Comparison of ENCODE assay signal across 14 cellular contexts in the genomic region with DNA sequence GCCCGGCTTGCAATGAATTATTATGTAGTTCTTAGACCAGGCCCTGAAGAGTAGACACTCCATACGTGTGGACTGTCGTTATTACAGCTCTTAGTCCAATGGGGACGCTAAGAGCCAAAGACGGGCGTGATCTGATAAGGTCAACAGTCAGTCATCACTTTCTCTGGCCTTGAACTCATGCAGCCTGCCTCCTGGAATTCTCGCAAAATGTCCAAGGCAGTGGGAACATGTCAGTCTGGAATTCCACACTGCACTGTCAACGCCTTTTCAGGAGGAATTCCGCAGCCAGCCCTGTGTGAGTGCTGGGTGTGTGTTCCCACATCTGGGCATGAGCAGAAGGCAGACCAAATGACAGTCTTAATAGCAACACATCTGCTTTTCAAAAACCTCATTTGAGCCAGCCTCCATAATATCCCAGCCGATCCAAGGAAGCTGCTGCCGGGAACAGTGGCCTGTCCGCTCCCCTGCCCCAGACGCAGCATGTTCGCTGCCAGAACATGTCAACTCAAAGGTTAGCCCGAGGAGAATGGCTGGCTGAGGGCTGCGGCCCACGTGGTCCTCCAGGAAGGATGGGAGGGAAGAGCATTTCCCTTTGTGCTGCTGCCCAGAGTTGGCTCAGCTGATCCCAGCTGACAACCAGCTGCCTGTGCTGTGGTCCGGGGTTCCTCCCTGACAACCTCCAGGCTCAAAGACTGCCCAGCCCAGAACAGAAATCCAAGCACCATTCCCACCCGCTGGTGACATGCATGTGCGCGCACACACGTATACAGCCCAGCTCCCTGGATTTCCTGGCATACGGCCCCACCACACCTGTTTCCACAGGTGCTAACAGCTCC.
DNase-seq lines count a peak whose midpoint lies in the region; ATAC-seq, FAIRE-seq and TF ChIP-seq lines count a peak whose summit lies in the region.
"Had no signal": no experiment of that assay in that cellular context is flagged by ENCODE, and none has a peak within 500 bp of the region (broad histone marks: within the 10 kb centered on the region; RNA-seq: fewer than 3 reads in every experiment).

No MANE protein-coding gene starts in this region.

- BruUV-seq in K562 (replicated peaks; lab: Mats Ljungman, UMichigan): no TSS peak

- H3K4ac ChIP-seq in trophoblast cell (ENCODE audit: low read depth, low read length): no peak overlapping the region

- H3K4me3 ChIP-seq in BJ (ENCODE audit: low read depth, low read length) (no peak overlapping the region), K562 (no peak overlapping the region), trophoblast cell (ENCODE audit: low read depth, low read length) (peak overlapping the region; percentile 49)
- H3K4me3 ChIP-seq: SJSA1 had no signal

- POLR2A ChIA-PET in BJ (lab: Charles Lee): no interaction called here
- POLR2A ChIA-PET in K562 (lab: Yijun Ruan, JAX): no interaction called here

- H3K4me2 ChIP-seq in K562 (ENCODE audit: insufficient read depth, low read length): no peak overlapping the region
- H3K4me2 ChIP-seq in trophoblast cell (ENCODE audit: low read length): no peak overlapping the region

- no peak overlapping the region for H4K12ac ChIP-seq in trophoblast cell (ENCODE audit: low read depth, low read length)

- no peak overlapping the region for H3K14ac ChIP-seq in trophoblast cell (ENCODE audit: low read length)

- TF ChIP-seq POLR2A in K562 (conservative IDR thresholded peaks at IDR 0.05): no peak

- ATAC-seq in K562 (peak; percentile 29; the same call in 1 of the 3 replicates), left ventricle myocardium superior (peak; percentile 90), HG03457 (IDR thresholded peaks at IDR 0.05; ENCODE audit: unreplicated experiment) (no peak), GM18867 (IDR thresholded peaks at IDR 0.05; ENCODE audit: unreplicated experiment) (no peak)
- ATAC-seq: activated T-helper 17 cell treated with anti-CD3 and anti-CD28 coated beads, Interleukin-2, amount 50 U/mL, for 72 hours; naive thymus-derived CD8-positive, alpha-beta T cell had no signal

- H2AK5ac ChIP-seq in trophoblast cell (ENCODE audit: low read length): no peak overlapping the region

- H3K4me1 ChIP-seq in K562 (replicated peaks in 1 of 2; ENCODE audit: control insufficient read depth in 2 of 2, insufficient read depth in 2 of 2, low read length in 2 of 2): peaks cover 0 to 11% of the 10 kb centered on the region in 2 experiments; a peak in 2 of 5 replicates
- H3K4me1 ChIP-seq in trophoblast cell (ENCODE audit: control insufficient read depth in 1 of 2, insufficient read depth in 2 of 2, low read length in 2 of 2): peaks cover 0 to 8% of the 10 kb centered on the region in 2 experiments

- H3K27me3 ChIP-seq in BJ (ENCODE audit: control insufficient read depth, insufficient read depth, low read length) (0 out of 2 replicates have a peak, but pooled peaks cover 3% of the 10 kb centered on the region), K562 (ENCODE audit: control insufficient read depth in 2 of 2, insufficient read depth in 2 of 2, low read length in 2 of 2) (peaks cover 47 to 86% of the 10 kb centered on the region in 2 experiments), trophoblast cell (ENCODE audit: insufficient read depth, low read length) (no peaks in the 10 kb centered on the region)
- H3K27me3 ChIP-seq: SJSA1 had no signal

- no peak overlapping the region for H4K91ac ChIP-seq in trophoblast cell (ENCODE audit: low read depth, low read length)

- H3K9me3 ChIP-seq in K562 (replicated peaks; ENCODE audit: control insufficient read depth, insufficient read depth, low read depth, low read length) (no peaks in the 10 kb centered on the region), trophoblast cell (ENCODE audit: insufficient read depth, low read depth, low read length) (peaks cover 6% of the 10 kb centered on the region)
- H3K9me3 ChIP-seq: SJSA1 had no signal

- TF ChIP-seq CTCF in BJ (IDR thresholded peaks at IDR 0.05; ENCODE audit: insufficient read depth, low read depth, low read length) (no peak), K562 (IDR thresholded peaks at IDR 0.05 in 2 of 3, conservative IDR thresholded peaks at IDR 0.05 in 1 of 3; ENCODE audit: insufficient read depth in 2 of 3, low read depth in 1 of 3, low read length in 3 of 3) (no peak)

- no peak overlapping the region for H3K23ac ChIP-seq in trophoblast cell (ENCODE audit: low read length)

- peak in 1 of 2 experiments; percentile 18; a peak in 1 of 4 replicates for TF ChIP-seq RAD21 in K562 (CRISPR knock-in tag; conservative IDR thresholded peaks at IDR 0.05 in 1 of 2, IDR thresholded peaks at IDR 0.05 in 1 of 2)

- no peak overlapping the region; a peak in 1 of 4 replicates for H3K9ac ChIP-seq in K562 (ENCODE audit: insufficient read depth in 1 of 2, low read depth in 2 of 2, low read length in 2 of 2)
- no peak overlapping the region for H3K9ac ChIP-seq in trophoblast cell (ENCODE audit: low read length)

- H3K27ac ChIP-seq in K562 (ENCODE audit: extremely low read depth, low read depth, low read length): no peak overlapping the region
- H3K27ac ChIP-seq in trophoblast cell (ENCODE audit: low read depth, low read length): no peak overlapping the region
- H3K27ac ChIP-seq: SJSA1 had no signal

- no peak for TF ChIP-seq EP300 in K562 (IDR thresholded peaks at IDR 0.05; ENCODE audit: low read length)

- H4K20me1 ChIP-seq in K562 (replicated peaks; ENCODE audit: control insufficient read depth, insufficient read depth, low read length): peaks cover 26% of the 10 kb centered on the region

- intact Hi-C loops in K562 (cut with micrococcal nuclease) (no loop called here), left ventricle myocardium superior (cut with micrococcal nuclease) (no loop called here)

- H3K9me1 ChIP-seq in K562 (ENCODE audit: control insufficient read depth, insufficient read depth, low read length): no peaks in the 10 kb centered on the region

- CTCF ChIA-PET in BJ (lab: Yijun Ruan, JAX) (interaction anchor here (0.8 to 10.1 kb wide), 6 partner anchors 13 to 939 kb away, joined by 3 to 157 read pairs (median 9); no protein-coding TSS in a partner anchor), K562 (lab: Yijun Ruan, JAX; ENCODE audit: low intra/inter-chr PET ratio) (interaction anchor here (0.6 kb wide), 1 partner anchor 938 kb away, joined by 3 read pairs; no protein-coding TSS in a partner anchor)

- FAIRE-seq in K562 (lab: Jason Lieb, UNC): no peak
- FAIRE-seq: H54 had no signal

- no peak overlapping the region for H2BK5ac ChIP-seq in trophoblast cell (ENCODE audit: low read depth, low read length, poor library complexity)

- no peaks in the 10 kb centered on the region for H3K79me1 ChIP-seq in trophoblast cell (ENCODE audit: low read length)

- H3K79me2 ChIP-seq in K562 (ENCODE audit: control insufficient read depth, insufficient read depth, low read length): no peaks in the 10 kb centered on the region
- H3K79me2 ChIP-seq in trophoblast cell (ENCODE audit: control insufficient read depth, insufficient read depth, low read length, poor library complexity): no peaks in the 10 kb centered on the region

- H3K18ac ChIP-seq in trophoblast cell (ENCODE audit: low read length): no peak overlapping the region

- DNase-seq in BJ (ENCODE audit: low read depth) (peak; percentile 61), K562 (ENCODE audit: extremely low read depth in 1 of 4, low spot score in 3 of 4) (no peak), left ventricle myocardium superior (peak; percentile 85), trophoblast cell (peak; percentile 63 to 70), kidney glomerular epithelial cell (lab: John Stamatoyannopoulos, UW) (no peak)
- DNase-seq in effector CD4-positive, alpha-beta T cell: no peak
- DNase-seq: naive thymus-derived CD8-positive, alpha-beta T cell; NCI-H446 treated with DMSO at 0.1 percent for 48 hours; stimulated activated naive CD4-positive, alpha-beta T cell had no signal

- WGBS in K562 (ENCODE audit: insufficient coverage, low coverage, missing lambda C conversion rate): 22% methylated on average over 20 of the region's 23 CpGs
- no CpG with 5 or more reads among the region's 23 CpGs for WGBS in trophoblast cell (ENCODE audit: extremely low coverage, insufficient coverage, insufficient read length)

- H4K8ac ChIP-seq in trophoblast cell (ENCODE audit: low read depth, low read length): no peak overlapping the region

- H3K36me3 ChIP-seq in BJ (ENCODE audit: control insufficient read depth, insufficient read depth, low read length) (no peaks in the 10 kb centered on the region), K562 (ENCODE audit: control insufficient read depth, insufficient read depth, low read length) (no peaks in the 10 kb centered on the region), trophoblast cell (ENCODE audit: control insufficient read depth in 1 of 2, insufficient read depth in 2 of 2, low read length in 2 of 2) (peaks cover 15 to 21% of the 10 kb centered on the region in 2 experiments)
- H3K36me3 ChIP-seq: SJSA1 had no signal

- no peak overlapping the region for H2BK120ac ChIP-seq in trophoblast cell (ENCODE audit: insufficient read depth, low read length, poor library complexity)

- in situ Hi-C loops in K562 (cut with MboI): no loop called here

- H2BK12ac ChIP-seq in trophoblast cell (ENCODE audit: low read length): no peak overlapping the region

- H2AFZ ChIP-seq in K562 (ENCODE audit: low read depth, low read length) (no peak overlapping the region), trophoblast cell (ENCODE audit: insufficient read depth, low read length, poor library complexity) (no peak overlapping the region)

TF ChIP-seq in K562, 482 proteins besides CTCF, POLR2A, EP300 and RAD21:
- TF ChIP-seq MEIS2 (IDR thresholded peaks at IDR 0.05; ENCODE audit: partially characterized antibody): peak; percentile 69
- no peak for TF ChIP-seq CHD4 (IDR thresholded peaks at IDR 0.05; ENCODE audit: insufficient read depth, insufficient replicate concordance, low read depth, low read length, poor library complexity, severe bottlenecking)

Comparison
In these comparisons a context has a peak if more than half of its experiments do, and no peak if none do; other contexts are left out.
1. DNase-seq: peak in BJ (single experiment), left ventricle myocardium superior (single experiment) and trophoblast cell (2 of 2); none in K562 (0 of 4), kidney glomerular epithelial cell (single experiment) and effector CD4-positive, alpha-beta T cell (single experiment).
2. ATAC-seq: peak in K562 (single experiment) and left ventricle myocardium superior (single experiment); none in HG03457 (single experiment) and GM18867 (single experiment).